31 cellular contexts compared by ENCODE assay signal in the genomic region with DNA sequence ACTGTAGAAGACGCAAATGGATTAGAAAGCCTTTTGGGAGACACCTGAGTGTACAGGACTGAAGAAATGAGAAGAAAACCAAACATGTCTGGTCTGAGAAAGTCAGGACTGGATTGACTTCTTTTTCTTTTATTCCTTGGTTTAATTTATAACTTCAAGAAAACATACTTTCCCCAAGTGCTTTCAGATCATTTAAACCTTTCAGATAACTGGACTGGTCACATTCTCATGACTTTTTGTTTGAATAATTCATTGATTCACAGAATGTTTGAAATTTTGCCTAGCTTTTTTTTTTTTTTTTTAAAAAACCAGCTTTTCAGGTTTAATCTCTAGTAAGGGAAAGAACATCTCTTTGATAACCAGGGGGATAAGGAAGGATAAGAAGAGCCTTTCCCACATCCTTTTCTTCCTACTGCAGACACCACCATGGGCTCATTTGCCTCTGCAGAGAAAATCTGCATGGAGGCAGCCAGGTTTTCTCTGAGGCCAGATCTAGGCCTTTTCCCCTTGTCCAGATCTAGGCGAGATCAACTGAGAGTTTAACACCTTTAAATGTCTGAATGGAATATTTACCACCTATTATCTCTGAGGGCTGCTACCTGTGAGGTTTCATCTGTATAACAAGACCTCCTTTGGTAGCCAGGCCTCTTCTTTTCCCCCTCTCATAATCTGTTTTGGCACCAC. TPM values are rescaled to one million over a fixed set of nuclear protein-coding genes. Genes with fewer than 3 reads are reported as not detected.
"Had no signal": no experiment of that assay in that cellular context is flagged by ENCODE, and none has a peak within 500 bp of the region (broad histone marks: within the 10 kb centered on the region; RNA-seq: fewer than 3 reads in every experiment).

No MANE protein-coding gene starts in this region.

- H3K27ac ChIP-seq: adrenal gland, Peyer's patch, SJSA1 had no signal

- H3K36me3 Mint-ChIP-seq: activated naive CD4-positive, alpha-beta T cell treated with anti-CD3 and anti-CD28 coated beads, Interleukin-2, amount 50 U/mL, for 72 hours; brain; IgD-negative memory B cell had no signal

- H3K9me3 Mint-ChIP-seq: activated CD4-positive, alpha-beta T cell treated with anti-CD3 and anti-CD28 coated beads, Interleukin-2, amount 10 ng/mL, durations not matched to agents 24 days and 14 days; activated CD8-positive, alpha-beta T cell treated with anti-CD3 and anti-CD28 coated beads for 36 hours; activated naive CD4-positive, alpha-beta T cell treated with anti-CD3 and anti-CD28 coated beads for 36 hours; activated naive CD4-positive, alpha-beta T cell treated with anti-CD3 and anti-CD28 coated beads, Interleukin-2, amount 50 U/mL, for 72 hours; activated T-cell treated with anti-CD3 and anti-CD28 coated beads, Interleukin-2, amount 50 U/mL, for 24 hours; brain; IgD-negative memory B cell; T-helper 1 cell treated with Interleukin-12 subunit alpha and Interleukin-12 subunit beta and Interleukin-4 antibody, amounts not matched to agents 30 μg/mL and 1 μg/mL, for 36 hours; T-helper 2 cell treated with Interferon-gamma antibody and Interleukin-4, amounts not matched to agents 5 μg/mL and 100 μg/mL, for 36 hours had no signal

- H3K4me1 Mint-ChIP-seq: activated CD4-positive, alpha-beta T cell treated with anti-CD3 and anti-CD28 coated beads, Interleukin-2, amount 10 ng/mL, durations not matched to agents 24 days and 14 days; IgD-negative memory B cell had no signal

- H3K4me2 ChIP-seq: SK-N-SH had no signal

- H3K27me3 ChIP-seq: adrenal gland, Peyer's patch, SJSA1 had no signal

- H3K27me3 Mint-ChIP-seq: IgD-negative memory B cell had no signal

- H3K9me3 ChIP-seq: adrenal gland, Peyer's patch, SJSA1, SK-N-SH had no signal

- H3K4me3 ChIP-seq: adrenal gland, Peyer's patch, SJSA1 had no signal

- ATAC-seq: activated CD8-positive, alpha-beta T cell treated with anti-CD3 and anti-CD28 coated beads for 36 hours; activated naive CD4-positive, alpha-beta T cell treated with anti-CD3 and anti-CD28 coated beads, Interleukin-2, amount 50 U/mL, for 72 hours; PC-3 had no signal

- H3K9ac ChIP-seq: SK-N-SH had no signal

- H3K36me3 ChIP-seq: adrenal gland, Peyer's patch, SJSA1 had no signal

- H3K4me3 Mint-ChIP-seq: activated CD4-positive, alpha-beta T cell treated with anti-CD3 and anti-CD28 coated beads, Interleukin-2, amount 10 ng/mL, durations not matched to agents 24 days and 14 days; activated CD8-positive, alpha-beta T cell treated with anti-CD3 and anti-CD28 coated beads for 36 hours; activated naive CD4-positive, alpha-beta T cell treated with anti-CD3 and anti-CD28 coated beads for 36 hours; activated T-cell treated with anti-CD3 and anti-CD28 coated beads, Interleukin-2, amount 50 U/mL, for 24 hours; brain; IgD-negative memory B cell; T-helper 1 cell treated with Interleukin-12 subunit alpha and Interleukin-12 subunit beta and Interleukin-4 antibody, amounts not matched to agents 30 μg/mL and 1 μg/mL, for 36 hours; T-helper 2 cell treated with Interferon-gamma antibody and Interleukin-4, amounts not matched to agents 5 μg/mL and 100 μg/mL, for 36 hours had no signal

- H3K4me1 ChIP-seq: Peyer's patch, SJSA1 had no signal

- DNase-seq: activated CD4-positive, alpha-beta T cell treated with anti-CD3 and anti-CD28 coated beads, Interleukin-2, amount 10 ng/mL, durations not matched to agents 24 days and 14 days; activated CD4-positive, alpha-beta T cell treated with anti-CD3 and anti-CD28 coated beads, Interleukin-2, amount 50 U/mL, for 4 hours; activated CD8-positive, alpha-beta T cell treated with anti-CD3 and anti-CD28 coated beads for 36 hours; activated gamma-delta T cell treated with Interleukin-2 at 50 U/mL for 16 hours; activated naive CD4-positive, alpha-beta T cell treated with anti-CD3 and anti-CD28 coated beads for 36 hours; activated T-cell treated with anti-CD3 and anti-CD28 coated beads, Interleukin-2, amount 50 U/mL, for 24 hours; adrenal gland; Karpas-422; KBM-7; NCI-H1048; NCI-H1105 treated with DMSO at 0.1 percent for 48 hours; NCI-H1436; NCI-H1694; NCI-H1930; NCI-H2081 treated with DMSO at 0.1 percent for 48 hours; NCI-H226; NCI-H526; NCI-H748 treated with DMSO at 0.1 percent for 48 hours; NK-92 treated with Interleukin-12 subunit alpha and Interleukin-12 subunit beta, amount 100 ng/mL, for 24 hours; PC-3; Peyer's patch; RPMI8226; SHP77 treated with DMSO at 0.1 percent for 48 hours; SK-N-SH had no signal

- H3K27ac Mint-ChIP-seq: activated CD4-positive, alpha-beta T cell treated with anti-CD3 and anti-CD28 coated beads, Interleukin-2, amount 10 ng/mL, durations not matched to agents 24 days and 14 days; activated CD8-positive, alpha-beta T cell treated with anti-CD3 and anti-CD28 coated beads for 36 hours; activated naive CD4-positive, alpha-beta T cell treated with anti-CD3 and anti-CD28 coated beads for 36 hours; activated naive CD4-positive, alpha-beta T cell treated with anti-CD3 and anti-CD28 coated beads, Interleukin-2, amount 50 U/mL, for 72 hours; activated T-cell treated with anti-CD3 and anti-CD28 coated beads, Interleukin-2, amount 50 U/mL, for 24 hours; brain; IgD-negative memory B cell; T-helper 1 cell treated with Interleukin-12 subunit alpha and Interleukin-12 subunit beta and Interleukin-4 antibody, amounts not matched to agents 30 μg/mL and 1 μg/mL, for 36 hours; T-helper 2 cell treated with Interferon-gamma antibody and Interleukin-4, amounts not matched to agents 5 μg/mL and 100 μg/mL, for 36 hours had no signal

RNA-seq across cellular contexts. Expression of gene SLC28A3, which starts 44.9 kb away (rescaled TPM):
- total RNA-seq: adrenal gland, NCI-H460, PC-3 had no signal
- polyA plus RNA-seq: IgD-negative memory B cell had no signal
